In genomic region chr2:237742191-237742590, GRCh38 we compare ENCODE assay signal across 15 cellular contexts. TPM values are rescaled to one million over a fixed set of nuclear protein-coding genes. Genes with fewer than 3 reads are reported as not detected.
DNase-seq lines count a peak whose midpoint lies in the region; ATAC-seq and TF ChIP-seq lines count a peak whose summit lies in the region.
"Had no signal": no experiment of that assay in that cellular context is flagged by ENCODE, and none has a peak within 500 bp of the region (broad histone marks: within the 10 kb centered on the region; RNA-seq: fewer than 3 reads in every experiment).

No MANE protein-coding gene starts in this region.

- POLR2A ChIA-PET in CD8-positive, alpha-beta memory T cell (lab: Charles Lee) = no interaction called here

- H3K27me3 ChIP-seq in CD8-positive, alpha-beta memory T cell (ENCODE audit: insufficient read depth, low read length, poor library complexity, severe bottlenecking) = no peaks in the 10 kb centered on the region
- H3K27me3 ChIP-seq in gastroesophageal sphincter (no peaks in the 10 kb centered on the region), sigmoid colon (no peaks in the 10 kb centered on the region)
- H3K27me3 ChIP-seq: foreskin keratinocyte had no signal

- peaks cover 0 to 56% (median 5%) of the 10 kb centered on the region in 3 donors for H3K36me3 Mint-ChIP-seq in CD8-positive, alpha-beta memory T cell
- no peaks in the 10 kb centered on the region for H3K36me3 Mint-ChIP-seq in IgD-negative memory B cell

- CTCF ChIA-PET in CD8-positive, alpha-beta memory T cell (lab: Charles Lee) = interaction anchor here (5.6 to 12.4 kb wide), 2 partner anchors 45 to 69 kb away, joined by 39 to 268 read pairs; no protein-coding TSS in a partner anchor

- no peaks in the 10 kb centered on the region for H3K27me3 Mint-ChIP-seq in CD8-positive, alpha-beta memory T cell
- no peaks in the 10 kb centered on the region for H3K27me3 Mint-ChIP-seq in IgD-negative memory B cell
- H3K27me3 Mint-ChIP-seq: stimulated activated naive CD8-positive, alpha-beta T cell treated with anti-CD3 and anti-CD28 coated beads, Interleukin-15, amount 100 ng/mL, for 72 hours had no signal

- no peaks in the 10 kb centered on the region for H3K9me3 Mint-ChIP-seq in CD8-positive, alpha-beta memory T cell
- H3K9me3 Mint-ChIP-seq in IgD-negative memory B cell = no peaks in the 10 kb centered on the region
- H3K9me3 Mint-ChIP-seq: stimulated activated naive CD8-positive, alpha-beta T cell treated with anti-CD3 and anti-CD28 coated beads, Interleukin-15, amount 100 ng/mL, for 72 hours had no signal

- no peak overlapping the region for H3K27ac ChIP-seq in CD8-positive, alpha-beta memory T cell (ENCODE audit: low read depth, low read length)
- H3K27ac ChIP-seq in gastroesophageal sphincter (peak overlapping the region in 3 of 4 donors; percentile 38 to 84 (median 84)), sigmoid colon (peak overlapping the region in 3 of 4 donors; percentile 67 to 92 (median 87))
- H3K27ac ChIP-seq: foreskin keratinocyte had no signal

- no peaks in the 10 kb centered on the region for H3K9me3 ChIP-seq in CD8-positive, alpha-beta memory T cell (ENCODE audit: low read length)
- H3K9me3 ChIP-seq in gastroesophageal sphincter (no peaks in the 10 kb centered on the region), sigmoid colon (no peaks in the 10 kb centered on the region)

- no peak for TF ChIP-seq CTCF in gastroesophageal sphincter (IDR thresholded peaks at IDR 0.05)
- TF ChIP-seq CTCF in sigmoid colon (IDR thresholded peaks at IDR 0.05) = no peak
- no peak for TF ChIP-seq CTCF in GM10266 (IDR thresholded peaks at IDR 0.05; ENCODE audit: control insufficient read depth, insufficient read depth, low read depth, missing control alignments)

- H3K4me3 Mint-ChIP-seq in CD8-positive, alpha-beta memory T cell = no peak overlapping the region
- no peak overlapping the region for H3K4me3 Mint-ChIP-seq in IgD-negative memory B cell
- H3K4me3 Mint-ChIP-seq: stimulated activated naive CD8-positive, alpha-beta T cell treated with anti-CD3 and anti-CD28 coated beads, Interleukin-15, amount 100 ng/mL, for 72 hours had no signal

- H3K4me3 ChIP-seq in CD8-positive, alpha-beta memory T cell (ENCODE audit: low read length) = no peak overlapping the region
- H3K4me3 ChIP-seq in gastroesophageal sphincter = no peak overlapping the region
- no peak overlapping the region for H3K4me3 ChIP-seq in sigmoid colon

- TF ChIP-seq EP300 in gastroesophageal sphincter (IDR thresholded peaks at IDR 0.05) (no peak), sigmoid colon (IDR thresholded peaks at IDR 0.05) (no peak)

- 86 to 89% methylated on average over 8 to 9 of the region's 12 CpGs for WGBS in gastroesophageal sphincter (ENCODE audit: low coverage in 1 of 2), 2 donors
- 79 to 92% methylated on average over 12 of the region's 12 CpGs for WGBS in sigmoid colon, 2 donors

- DNase-seq in CD8-positive, alpha-beta memory T cell = no peak
- DNase-seq in sigmoid colon = peak; percentile 54
- no peak for DNase-seq in GM10266 (ENCODE audit: extremely low spot score)
- DNase-seq: foreskin keratinocyte; Kasumi-1; NCI-H1694 treated with DMSO at 0.1 percent for 48 hours; NCI-H526 treated with DMSO at 0.1 percent for 48 hours; RPMI8226; stimulated activated CD4-positive, alpha-beta T cell treated with anti-CD3 and anti-CD28 coated beads, Interleukin-4, amount 100 ng/mL, for 4 hours; stimulated activated naive CD8-positive, alpha-beta T cell treated with anti-CD3 and anti-CD28 coated beads, Interleukin-15, amount 100 ng/mL, for 72 hours; T1000 had no signal

- intact Hi-C loops in sigmoid colon (cut with DNase I) = loop anchor here (5.0 to 10.0 kb wide), 2 partner anchors 70 to 617 kb away; no protein-coding TSS in a partner anchor

- TF ChIP-seq POLR2A in gastroesophageal sphincter (IDR thresholded peaks at IDR 0.05) (no peak), sigmoid colon (IDR thresholded peaks at IDR 0.05) (no peak)

- H3K4me1 ChIP-seq in CD8-positive, alpha-beta memory T cell (ENCODE audit: insufficient read depth, low read length) = no peaks in the 10 kb centered on the region
- H3K4me1 ChIP-seq in gastroesophageal sphincter = peaks cover 7 to 87% (median 49%) of the 10 kb centered on the region in 3 donors
- peaks cover 0 to 84% (median 82%) of the 10 kb centered on the region in 4 donors for H3K4me1 ChIP-seq in sigmoid colon
- H3K4me1 ChIP-seq: foreskin keratinocyte had no signal

- peaks cover 13% of the 10 kb centered on the region for H3K36me3 ChIP-seq in CD8-positive, alpha-beta memory T cell (ENCODE audit: insufficient read depth, low read length)
- peaks cover 0 to 10% of the 10 kb centered on the region in 2 donors for H3K36me3 ChIP-seq in gastroesophageal sphincter
- H3K36me3 ChIP-seq in sigmoid colon = no peaks in the 10 kb centered on the region

- peak overlapping the region in 7 of 8 donors; percentile 61 to 87 (median 73) for H3K27ac Mint-ChIP-seq in CD8-positive, alpha-beta memory T cell
- H3K27ac Mint-ChIP-seq in IgD-negative memory B cell = peak overlapping the region; percentile 52 to 98 (median 72)

- ATAC-seq in gastroesophageal sphincter = no peak
- no peak for ATAC-seq in HG03139 (IDR thresholded peaks at IDR 0.05; ENCODE audit: unreplicated experiment)
- no peak for ATAC-seq in HG03432 (IDR thresholded peaks at IDR 0.05; ENCODE audit: unreplicated experiment)
- ATAC-seq: foreskin keratinocyte; stimulated activated naive CD8-positive, alpha-beta T cell treated with anti-CD3 and anti-CD28 coated beads, Interleukin-15, amount 100 ng/mL, for 72 hours had no signal

- peaks cover 43 to 82% (median 67%) of the 10 kb centered on the region in 3 donors for H3K4me1 Mint-ChIP-seq in CD8-positive, alpha-beta memory T cell
- H3K4me1 Mint-ChIP-seq in IgD-negative memory B cell = peaks cover 19 to 34% (median 22%) of the 10 kb centered on the region in 3 donors

RNA-seq across cellular contexts. Expression of gene RBM44, which starts 56.4 kb away (rescaled TPM):
- total RNA-seq in CD8-positive, alpha-beta memory T cell = under 1 TPM; 0.33 to 0.63 TPM
- 0.07 TPM for polyA plus RNA-seq in CD8-positive, alpha-beta memory T cell
- polyA plus RNA-seq in IgD-negative memory B cell (0.11 TPM), sigmoid colon (under 1 TPM in 1 of 3 donors, not detected in 2; 0.12 TPM)
- total RNA-seq in gastroesophageal sphincter (1 to 10 TPM in 2 of 4 donors, under 1 TPM in 2; 0.45 to 1.4 (median 0.93) TPM), sigmoid colon (1 to 10 TPM in 2 of 4 donors, under 1 TPM in 2; 0.68 to 1.7 (median 1.2) TPM)
